ENCODE assay signal across 32 cellular contexts in the genomic region with DNA sequence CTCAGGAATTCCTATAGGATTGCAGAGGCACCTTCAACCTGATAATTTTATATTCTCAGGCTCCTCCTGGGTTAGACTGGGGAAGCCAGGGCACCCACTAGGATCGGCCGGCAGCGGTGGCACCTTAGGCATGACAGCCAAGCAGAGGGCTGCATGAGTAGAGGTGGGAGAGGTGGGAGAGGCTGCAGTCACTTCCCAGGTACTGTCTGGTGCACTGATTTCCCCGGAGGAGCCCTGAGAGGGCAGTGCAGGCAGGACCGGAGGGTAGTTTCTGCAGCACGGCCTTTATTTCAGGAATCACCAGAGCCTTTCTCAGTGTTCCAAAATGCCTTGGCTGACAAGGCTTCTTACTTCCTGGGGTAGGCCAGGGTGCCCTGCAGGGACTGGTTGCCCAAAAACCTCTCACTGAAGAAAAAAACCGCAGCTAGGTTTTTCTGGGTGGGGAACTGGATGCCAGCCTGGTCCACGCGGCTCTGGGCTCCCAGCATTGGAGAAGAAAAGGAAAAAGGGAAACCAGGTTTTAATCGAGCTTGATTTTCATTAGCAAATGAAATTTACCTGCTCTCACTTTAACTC. TPM values are rescaled to one million over a fixed set of nuclear protein-coding genes. Genes with fewer than 3 reads are reported as not detected.
DNase-seq lines count a peak whose midpoint lies in the region; ATAC-seq and TF ChIP-seq lines count a peak whose summit lies in the region.
"Had no signal": no experiment of that assay in that cellular context is flagged by ENCODE, and none has a peak within 500 bp of the region (broad histone marks: within the 10 kb centered on the region; RNA-seq: fewer than 3 reads in every experiment).

No MANE protein-coding gene starts in this region.

- no peaks in the 10 kb centered on the region for H3K9me3 Mint-ChIP-seq in activated naive CD8-positive, alpha-beta T cell treated with anti-CD3 and anti-CD28 coated beads, Interleukin-2, amount 10 ng/mL, durations not matched to agents 7 days and 5 days
- H3K9me3 Mint-ChIP-seq in activated naive CD8-positive, alpha-beta T cell treated with anti-CD3 and anti-CD28 coated beads, Interleukin-2, amount 50 U/mL, for 24 hours, result no peaks in the 10 kb centered on the region
- no peaks in the 10 kb centered on the region for H3K9me3 Mint-ChIP-seq in activated CD4-positive, alpha-beta T cell treated with anti-CD3 and anti-CD28 coated beads, Interleukin-2, amount 10 ng/mL, durations not matched to agents 7 days and 5 days
- no peaks in the 10 kb centered on the region for H3K9me3 Mint-ChIP-seq in chondrocyte (ENCODE audit: low read depth)
- H3K9me3 Mint-ChIP-seq: activated T-cell treated with anti-CD3 and anti-CD28 coated beads, Interleukin-2, amount 50 U/mL, for 72 hours; CD8-positive, alpha-beta T cell; memory B cell; T-helper 1 cell treated with Interleukin-12 subunit alpha and Interleukin-12 subunit beta and Interleukin-4 antibody, amounts not matched to agents 30 μg/mL and 1 μg/mL, for 36 hours had no signal

- peak overlapping the region; percentile 32 for H3K4me3 ChIP-seq in colonic mucosa
- H3K4me3 ChIP-seq in mucosa of descending colon, result no peak overlapping the region
- H3K4me3 ChIP-seq in uterus, result no peak overlapping the region
- H3K4me3 ChIP-seq: esophagus squamous epithelium, gastroesophageal sphincter, SK-N-MC, thoracic aorta had no signal

- H3K9me3 ChIP-seq in colonic mucosa (no peaks in the 10 kb centered on the region), mucosa of descending colon (no peaks in the 10 kb centered on the region), uterus (no peaks in the 10 kb centered on the region)
- H3K9me3 ChIP-seq: esophagus squamous epithelium, gastroesophageal sphincter, neutrophil, thoracic aorta had no signal

- TF ChIP-seq POLR2A in uterus (IDR thresholded peaks at IDR 0.05), result no peak

- intact Hi-C loops in colonic mucosa (cut with DNase I), result no loop called here
- intact Hi-C loops in mucosa of descending colon (cut with DNase I, micrococcal nuclease), result no loop called here
- intact Hi-C loops in uterus (cut with DNase I; ENCODE audit: low total_unique reads), result no loop called here

- DNase-seq in activated naive CD8-positive, alpha-beta T cell treated with anti-CD3 and anti-CD28 coated beads, Interleukin-2, amount 10 ng/mL, durations not matched to agents 7 days and 5 days, result peak; percentile 20
- no peak for DNase-seq in activated naive CD8-positive, alpha-beta T cell treated with anti-CD3 and anti-CD28 coated beads, Interleukin-2, amount 50 U/mL, for 24 hours
- DNase-seq in colonic mucosa (peak; percentile 30), mucosa of descending colon (peak in 2 of 3 donors; percentile 28 to 48), chondrocyte (ENCODE audit: low spot score) (no peak), SHP77 treated with DMSO at 0.1 percent for 48 hours (lab: John Stamatoyannopoulos, UW) (no peak), uterus (no peak)
- no peak for DNase-seq in activated CD4-positive, alpha-beta T cell treated with anti-CD3 and anti-CD28 coated beads, Interleukin-2, amount 10 ng/mL, durations not matched to agents 7 days and 5 days
- DNase-seq: activated naive CD4-positive, alpha-beta T cell; activated T-cell treated with anti-CD3 and anti-CD28 coated beads, Interleukin-2, amount 50 U/mL, for 72 hours; amniotic stem cell; esophagus squamous epithelium; hippocampal formation; NCI-H1436 treated with DMSO at 0.1 percent for 48 hours; NCI-H446 treated with DMSO at 0.1 percent for 48 hours; NCI-H82; RPMI8226; stimulated activated naive CD8-positive, alpha-beta T cell treated with anti-CD3 and anti-CD28 coated beads, Interleukin-15, Interleukin-2, amounts not matched to agents 100 U/mL and 50 U/mL, for 24 hours had no signal

- peaks cover 4% of the 10 kb centered on the region for H3K27me3 ChIP-seq in colonic mucosa
- H3K27me3 ChIP-seq in uterus, result peaks cover 34 to 70% of the 10 kb centered on the region in 2 donors

- ATAC-seq in activated naive CD8-positive, alpha-beta T cell treated with anti-CD3 and anti-CD28 coated beads, Interleukin-2, amount 10 ng/mL, durations not matched to agents 7 days and 5 days (ENCODE audit: low read depth), result no peak
- no peak for ATAC-seq in activated naive CD8-positive, alpha-beta T cell treated with anti-CD3 and anti-CD28 coated beads, Interleukin-2, amount 50 U/mL, for 24 hours
- no peak for ATAC-seq in mucosa of descending colon
- ATAC-seq: activated T-cell treated with anti-CD3 and anti-CD28 coated beads, Interleukin-2, amount 50 U/mL, for 72 hours; CD8-positive, alpha-beta T cell; gastroesophageal sphincter; left colon; stimulated activated naive CD8-positive, alpha-beta T cell treated with anti-CD3 and anti-CD28 coated beads, Interleukin-15, Interleukin-2, amounts not matched to agents 100 U/mL and 50 U/mL, for 24 hours had no signal

- peaks cover 2% of the 10 kb centered on the region for H3K36me3 Mint-ChIP-seq in activated naive CD8-positive, alpha-beta T cell treated with anti-CD3 and anti-CD28 coated beads, Interleukin-2, amount 10 ng/mL, durations not matched to agents 7 days and 5 days
- no peaks in the 10 kb centered on the region for H3K36me3 Mint-ChIP-seq in activated naive CD8-positive, alpha-beta T cell treated with anti-CD3 and anti-CD28 coated beads, Interleukin-2, amount 50 U/mL, for 24 hours (ENCODE audit: low read depth)
- peaks cover 2% of the 10 kb centered on the region for H3K36me3 Mint-ChIP-seq in activated CD4-positive, alpha-beta T cell treated with anti-CD3 and anti-CD28 coated beads, Interleukin-2, amount 10 ng/mL, durations not matched to agents 7 days and 5 days (ENCODE audit: low read depth)
- H3K36me3 Mint-ChIP-seq in chondrocyte (ENCODE audit: low read depth), result peaks cover 4% of the 10 kb centered on the region
- H3K36me3 Mint-ChIP-seq: CD8-positive, alpha-beta T cell; memory B cell had no signal

- POLR2A ChIA-PET in activated naive CD8-positive, alpha-beta T cell treated with anti-CD3 and anti-CD28 coated beads, Interleukin-2, amount 10 ng/mL, durations not matched to agents 7 days and 5 days (lab: Charles Lee), result no interaction called here
- POLR2A ChIA-PET in activated CD4-positive, alpha-beta T cell treated with anti-CD3 and anti-CD28 coated beads, Interleukin-2, amount 10 ng/mL, durations not matched to agents 7 days and 5 days (lab: Charles Lee), result no interaction called here

- no peaks in the 10 kb centered on the region for H3K36me3 ChIP-seq in colonic mucosa
- no peaks in the 10 kb centered on the region for H3K36me3 ChIP-seq in mucosa of descending colon (ENCODE audit: low read depth)
- no peaks in the 10 kb centered on the region for H3K36me3 ChIP-seq in uterus
- H3K36me3 ChIP-seq: esophagus squamous epithelium, gastroesophageal sphincter, neutrophil, thoracic aorta had no signal

- peak overlapping the region in 1 of 2 donors; percentile 93 for H3K9ac ChIP-seq in colonic mucosa (ENCODE audit: low read depth in 2 of 2, low read length in 2 of 2)
- H3K9ac ChIP-seq: KMS-11 had no signal

- no peak overlapping the region for H3K4me3 Mint-ChIP-seq in activated naive CD8-positive, alpha-beta T cell treated with anti-CD3 and anti-CD28 coated beads, Interleukin-2, amount 10 ng/mL, durations not matched to agents 7 days and 5 days
- no peak overlapping the region for H3K4me3 Mint-ChIP-seq in activated naive CD8-positive, alpha-beta T cell treated with anti-CD3 and anti-CD28 coated beads, Interleukin-2, amount 50 U/mL, for 24 hours
- no peak overlapping the region for H3K4me3 Mint-ChIP-seq in activated CD4-positive, alpha-beta T cell treated with anti-CD3 and anti-CD28 coated beads, Interleukin-2, amount 10 ng/mL, durations not matched to agents 7 days and 5 days
- no peak overlapping the region for H3K4me3 Mint-ChIP-seq in chondrocyte (ENCODE audit: unreplicated experiment)
- H3K4me3 Mint-ChIP-seq: activated T-cell treated with anti-CD3 and anti-CD28 coated beads, Interleukin-2, amount 50 U/mL, for 72 hours; CD8-positive, alpha-beta T cell; memory B cell; T-helper 1 cell treated with Interleukin-12 subunit alpha and Interleukin-12 subunit beta and Interleukin-4 antibody, amounts not matched to agents 30 μg/mL and 1 μg/mL, for 36 hours had no signal

- CTCF ChIA-PET in activated CD4-positive, alpha-beta T cell treated with anti-CD3 and anti-CD28 coated beads, Interleukin-2, amount 10 ng/mL, durations not matched to agents 7 days and 5 days (lab: Charles Lee), result interaction anchor here (0.7 to 0.9 kb wide), 2 partner anchors 14 to 42 kb away, joined by 3 read pairs; no protein-coding TSS in a partner anchor

- H3K27ac Mint-ChIP-seq in activated naive CD8-positive, alpha-beta T cell treated with anti-CD3 and anti-CD28 coated beads, Interleukin-2, amount 10 ng/mL, durations not matched to agents 7 days and 5 days, result no peak overlapping the region
- no peak overlapping the region for H3K27ac Mint-ChIP-seq in activated naive CD8-positive, alpha-beta T cell treated with anti-CD3 and anti-CD28 coated beads, Interleukin-2, amount 50 U/mL, for 24 hours
- no peak overlapping the region for H3K27ac Mint-ChIP-seq in activated CD4-positive, alpha-beta T cell treated with anti-CD3 and anti-CD28 coated beads, Interleukin-2, amount 10 ng/mL, durations not matched to agents 7 days and 5 days
- no peak overlapping the region for H3K27ac Mint-ChIP-seq in chondrocyte (ENCODE audit: unreplicated experiment)
- H3K27ac Mint-ChIP-seq: activated T-cell treated with anti-CD3 and anti-CD28 coated beads, Interleukin-2, amount 50 U/mL, for 72 hours; CD8-positive, alpha-beta T cell had no signal

- H3K4me1 Mint-ChIP-seq in activated naive CD8-positive, alpha-beta T cell treated with anti-CD3 and anti-CD28 coated beads, Interleukin-2, amount 10 ng/mL, durations not matched to agents 7 days and 5 days, result peaks cover 22% of the 10 kb centered on the region
- H3K4me1 Mint-ChIP-seq in activated naive CD8-positive, alpha-beta T cell treated with anti-CD3 and anti-CD28 coated beads, Interleukin-2, amount 50 U/mL, for 24 hours, result peaks cover 39% of the 10 kb centered on the region
- H3K4me1 Mint-ChIP-seq in activated CD4-positive, alpha-beta T cell treated with anti-CD3 and anti-CD28 coated beads, Interleukin-2, amount 10 ng/mL, durations not matched to agents 7 days and 5 days, result peaks cover 18% of the 10 kb centered on the region
- H3K4me1 Mint-ChIP-seq in chondrocyte (ENCODE audit: low read depth), result peaks cover 28% of the 10 kb centered on the region

- H3K27ac ChIP-seq in colonic mucosa, result peak overlapping the region; percentile 92
- no peak overlapping the region for H3K27ac ChIP-seq in uterus
- H3K27ac ChIP-seq: esophagus squamous epithelium, gastroesophageal sphincter, KMS-11, neutrophil, SK-N-MC, thoracic aorta had no signal

- TF ChIP-seq CTCF in colonic mucosa (IDR thresholded peaks at IDR 0.05) (no peak), mucosa of descending colon (IDR thresholded peaks at IDR 0.05) (no peak), chondrocyte (IDR thresholded peaks at IDR 0.05) (no peak), uterus (IDR thresholded peaks at IDR 0.05) (no peak)

- H3K27me3 Mint-ChIP-seq in activated naive CD8-positive, alpha-beta T cell treated with anti-CD3 and anti-CD28 coated beads, Interleukin-2, amount 10 ng/mL, durations not matched to agents 7 days and 5 days, result peaks cover 89% of the 10 kb centered on the region
- peaks cover 83% of the 10 kb centered on the region for H3K27me3 Mint-ChIP-seq in activated naive CD8-positive, alpha-beta T cell treated with anti-CD3 and anti-CD28 coated beads, Interleukin-2, amount 50 U/mL, for 24 hours
- peaks cover 90% of the 10 kb centered on the region for H3K27me3 Mint-ChIP-seq in activated CD4-positive, alpha-beta T cell treated with anti-CD3 and anti-CD28 coated beads, Interleukin-2, amount 10 ng/mL, durations not matched to agents 7 days and 5 days
- H3K27me3 Mint-ChIP-seq in chondrocyte (ENCODE audit: low read depth), result peaks cover 85% of the 10 kb centered on the region

- no peaks in the 10 kb centered on the region for H3K4me1 ChIP-seq in colonic mucosa
- H3K4me1 ChIP-seq in mucosa of descending colon (ENCODE audit: low read depth), result peaks cover 13% of the 10 kb centered on the region
- peaks cover 0 to 11% of the 10 kb centered on the region in 2 donors for H3K4me1 ChIP-seq in uterus

RNA-seq across cellular contexts. Expression of gene HOXA13, which starts 3.6 kb away (rescaled TPM):
- not detected for total RNA-seq in activated naive CD8-positive, alpha-beta T cell treated with anti-CD3 and anti-CD28 coated beads, Interleukin-2, amount 10 ng/mL, durations not matched to agents 7 days and 5 days
- total RNA-seq in colonic mucosa, result 10 to 100 TPM; 22.7 to 33.8 TPM
- total RNA-seq in mucosa of descending colon, result 10 to 100 TPM; 28.0 to 54.3 (median 42.2) TPM
- not detected for total RNA-seq in activated CD4-positive, alpha-beta T cell treated with anti-CD3 and anti-CD28 coated beads, Interleukin-2, amount 10 ng/mL, durations not matched to agents 7 days and 5 days
- not detected in 3 replicates for total RNA-seq in chondrocyte
- total RNA-seq in uterus, result 10 to 100 TPM in 1 of 4 donors, 1 to 10 TPM in 1, under 1 TPM in 2; 0.40 to 27.5 (median 1.1) TPM
- total RNA-seq: A673; activated CD8-positive, alpha-beta memory T cell treated with anti-CD3 and anti-CD28 coated beads for 36 hours; activated T-cell treated with anti-CD3 and anti-CD28 coated beads, Interleukin-2, amount 50 U/mL, for 72 hours; B cell; CD8-positive, alpha-beta T cell; esophagus squamous epithelium; progenitor cell of endocrine pancreas had no signal

RNA-seq across cellular contexts. Expression of gene HOXA11, which starts 18.4 kb away (rescaled TPM):
- total RNA-seq in activated naive CD8-positive, alpha-beta T cell treated with anti-CD3 and anti-CD28 coated beads, Interleukin-2, amount 10 ng/mL, durations not matched to agents 7 days and 5 days, result not detected
- total RNA-seq in colonic mucosa (1 to 10 TPM; 2.9 to 3.7 TPM), mucosa of descending colon (10 to 100 TPM in 1 of 3 donors, 1 to 10 TPM in 2; 3.2 to 27.2 (median 5.4) TPM), chondrocyte (not detected in 3 replicates), uterus (10 to 100 TPM; 32.4 to 82.0 (median 57.8) TPM)
- total RNA-seq in activated CD4-positive, alpha-beta T cell treated with anti-CD3 and anti-CD28 coated beads, Interleukin-2, amount 10 ng/mL, durations not matched to agents 7 days and 5 days, result not detected
- total RNA-seq: A673; activated CD8-positive, alpha-beta memory T cell treated with anti-CD3 and anti-CD28 coated beads for 36 hours; B cell; CD8-positive, alpha-beta T cell; esophagus squamous epithelium; progenitor cell of endocrine pancreas had no signal

RNA-seq across cellular contexts. Expression of gene HOXA10, which starts 29.3 kb away (rescaled TPM):
- not detected for total RNA-seq in activated naive CD8-positive, alpha-beta T cell treated with anti-CD3 and anti-CD28 coated beads, Interleukin-2, amount 10 ng/mL, durations not matched to agents 7 days and 5 days
- total RNA-seq in colonic mucosa (10 to 100 TPM; 25.4 to 26.0 TPM), mucosa of descending colon (10 to 100 TPM; 25.0 to 56.9 (median 25.8) TPM), chondrocyte (0.12 to 0.21 TPM in 2 of 3 replicates, not detected in the other), uterus (100 to 1,000 TPM in 1 of 4 donors, 10 to 100 TPM in 3; 50.0 to 114 (median 69.0) TPM)
- not detected for total RNA-seq in activated CD4-positive, alpha-beta T cell treated with anti-CD3 and anti-CD28 coated beads, Interleukin-2, amount 10 ng/mL, durations not matched to agents 7 days and 5 days
- total RNA-seq: A673; B cell; CD8-positive, alpha-beta T cell; esophagus squamous epithelium; progenitor cell of endocrine pancreas had no signal

RNA-seq across cellular contexts. Expression of gene HOXA9, which starts 38.1 kb away (rescaled TPM):
- not detected for total RNA-seq in activated naive CD8-positive, alpha-beta T cell treated with anti-CD3 and anti-CD28 coated beads, Interleukin-2, amount 10 ng/mL, durations not matched to agents 7 days and 5 days
- total RNA-seq in colonic mucosa (10 to 100 TPM; 19.5 to 22.1 TPM), mucosa of descending colon (10 to 100 TPM; 22.0 to 27.9 (median 25.0) TPM), chondrocyte (not detected in 3 replicates), uterus (10 to 100 TPM in 3 of 4 donors, 1 to 10 TPM in 1; 2.3 to 26.4 (median 22.4) TPM)
- not detected for total RNA-seq in activated CD4-positive, alpha-beta T cell treated with anti-CD3 and anti-CD28 coated beads, Interleukin-2, amount 10 ng/mL, durations not matched to agents 7 days and 5 days
- total RNA-seq: A673; activated CD8-positive, alpha-beta memory T cell treated with anti-CD3 and anti-CD28 coated beads for 36 hours; activated T-cell treated with anti-CD3 and anti-CD28 coated beads, Interleukin-2, amount 50 U/mL, for 72 hours; B cell; CD8-positive, alpha-beta T cell; progenitor cell of endocrine pancreas; thoracic aorta had no signal

RNA-seq across cellular contexts. Expression of gene EVX1, which starts 39.1 kb away (rescaled TPM):
- total RNA-seq in activated naive CD8-positive, alpha-beta T cell treated with anti-CD3 and anti-CD28 coated beads, Interleukin-2, amount 10 ng/mL, durations not matched to agents 7 days and 5 days, result not detected
- 1 to 10 TPM in 1 of 2 donors, under 1 TPM in 1; 0.32 to 1.5 TPM for total RNA-seq in colonic mucosa
- 1 to 10 TPM in 1 of 3 donors, under 1 TPM in 1, not detected in 1; 0.43 to 2.7 TPM for total RNA-seq in mucosa of descending colon
- not detected for total RNA-seq in activated CD4-positive, alpha-beta T cell treated with anti-CD3 and anti-CD28 coated beads, Interleukin-2, amount 10 ng/mL, durations not matched to agents 7 days and 5 days
- not detected in 3 replicates for total RNA-seq in chondrocyte
- under 1 TPM in 1 of 4 donors, not detected in 3; 0.21 TPM for total RNA-seq in uterus
- total RNA-seq: A673; activated CD8-positive, alpha-beta memory T cell treated with anti-CD3 and anti-CD28 coated beads for 36 hours; B cell; esophagus squamous epithelium; gastroesophageal sphincter; H4; progenitor cell of endocrine pancreas; thoracic aorta had no signal

Comparison
In these comparisons a context has a peak if more than half of its experiments do, and no peak if none do; other contexts are left out.
1. DNase-seq: peak in activated naive CD8-positive, alpha-beta T cell treated with anti-CD3 and anti-CD28 coated beads, Interleukin-2, amount 10 ng/mL, durations not matched to agents 7 days and 5 days (single experiment), colonic mucosa (single experiment) and mucosa of descending colon (2 of 3); none in activated naive CD8-positive, alpha-beta T cell treated with anti-CD3 and anti-CD28 coated beads, Interleukin-2, amount 50 U/mL, for 24 hours (single experiment), activated CD4-positive, alpha-beta T cell treated with anti-CD3 and anti-CD28 coated beads, Interleukin-2, amount 10 ng/mL, durations not matched to agents 7 days and 5 days (single experiment), chondrocyte (single experiment), SHP77 treated with DMSO at 0.1 percent for 48 hours (single experiment) and uterus (0 of 2).
2. RNA of gene HOXA10, which starts 29.3 kb away (total RNA-seq): 50.0 to 114 TPM in uterus, 25.4 to 26.0 TPM in colonic mucosa and 25.0 to 56.9 TPM in mucosa of descending colon; 0.12 to 0.21 TPM in chondrocyte, not detected in activated naive CD8-positive, alpha-beta T cell treated with anti-CD3 and anti-CD28 coated beads, Interleukin-2, amount 10 ng/mL, durations not matched to agents 7 days and 5 days and not detected in activated CD4-positive, alpha-beta T cell treated with anti-CD3 and anti-CD28 coated beads, Interleukin-2, amount 10 ng/mL, durations not matched to agents 7 days and 5 days; every median in the first group is over 10 times any median in the second.